ENCODE assay signal across 1 cellular context in genomic region chr1:205314986-205315618, GRCh38.
TF ChIP-seq lines count a peak whose summit lies in the region.

No MANE protein-coding gene starts in this region.

TF ChIP-seq in GM12878, 131 proteins besides CTCF, POLR2A, EP300 and RAD21:
- TF ChIP-seq IKZF1 (conservative IDR thresholded peaks at IDR 0.05) (0 out of 2 replicates have a peak, but pooled peaks have one; percentile 13), SP1 (IDR thresholded peaks at IDR 0.05; ENCODE audit: low read depth, low read length) (no peak)
